26 cellular contexts compared by ENCODE assay signal in the genomic region with DNA sequence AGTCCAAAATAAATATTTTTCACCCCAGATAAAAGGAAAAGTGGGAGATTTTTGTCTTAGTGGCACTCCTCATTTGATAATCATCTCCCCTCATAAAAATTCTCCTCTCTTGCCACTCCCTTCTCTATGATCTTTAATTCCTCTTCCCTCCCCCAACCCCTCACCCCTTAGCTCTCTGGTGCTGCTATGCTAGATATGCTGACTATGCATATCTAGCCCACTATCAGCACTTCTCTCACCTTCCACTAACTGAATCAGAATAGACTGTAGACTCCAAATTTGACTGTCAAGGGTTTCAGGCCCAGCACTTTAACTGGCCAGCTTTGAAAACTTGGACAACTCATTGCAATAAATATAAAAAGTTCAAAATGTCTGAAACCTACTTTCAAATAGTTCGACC.
"Had no signal": no experiment of that assay in that cellular context is flagged by ENCODE, and none has a peak within 500 bp of the region (broad histone marks: within the 10 kb centered on the region; RNA-seq: fewer than 3 reads in every experiment).

No MANE protein-coding gene starts in this region.

- ATAC-seq: effector memory CD8-positive, alpha-beta T cell; esophagus mucosa; gastrocnemius medialis; heart right ventricle; left cardiac atrium; left lung; left ventricle myocardium superior; lower lobe of right lung; naive thymus-derived CD4-positive, alpha-beta T cell had no signal

- H3K27ac ChIP-seq: colonic mucosa, epithelial cell of prostate, esophagus squamous epithelium, gastrocnemius medialis, heart right ventricle, left lung, lower lobe of right lung had no signal

- H3K36me3 ChIP-seq: colonic mucosa, esophagus squamous epithelium, gastrocnemius medialis, heart right ventricle, left lung, lower lobe of right lung had no signal

- H3K4me3 ChIP-seq: colonic mucosa, esophagus squamous epithelium, gastrocnemius medialis, heart right ventricle, left lung, lower lobe of right lung had no signal

- FAIRE-seq: endometrium, islet of Langerhans, keratinocyte had no signal

- DNase-seq: colonic mucosa; cortex of kidney; effector CD8-positive, alpha-beta T cell; effector memory CD8-positive, alpha-beta T cell; endodermal cell; erythroblast; esophagus squamous epithelium; foreskin fibroblast; foreskin melanocyte; gastrocnemius medialis; glutamatergic neuron; head of caudate nucleus; heart right ventricle; hippocampal formation; left cardiac atrium; left lung; left ventricle myocardium superior; lower lobe of right lung; mesenchymal stem cell; midbrain; naive thymus-derived CD4-positive, alpha-beta T cell had no signal

- H3K4me1 ChIP-seq: colonic mucosa, esophagus squamous epithelium, gastrocnemius medialis, heart right ventricle, left lung, lower lobe of right lung had no signal

- H3K27me3 ChIP-seq: colonic mucosa, esophagus squamous epithelium, gastrocnemius medialis, heart right ventricle, left lung had no signal

- H3K9me3 ChIP-seq: colonic mucosa, gastrocnemius medialis, heart right ventricle, left lung, lower lobe of right lung had no signal
